In genomic region chr1:153490272-153491051, GRCh38 we compare ENCODE assay signal across 8 cellular contexts. TPM values are rescaled to one million over a fixed set of nuclear protein-coding genes. Genes with fewer than 3 reads are reported as not detected.
A peak's percentile ranks its signal among the peaks of the same experiment; 100 is the strongest.
DNase-seq lines count a peak whose midpoint lies in the region; ATAC-seq, FAIRE-seq and TF ChIP-seq lines count a peak whose summit lies in the region.

No MANE protein-coding gene starts in this region.

- BruUV-seq in OCI-LY7 (replicated peaks; lab: Mats Ljungman, UMichigan): no TSS peak

- H2AFZ ChIP-seq in OCI-LY7 (ENCODE audit: low read length): no peak overlapping the region

- DNase-seq in AG20443 (ENCODE audit: low spot score) (peak; percentile 87), M059J (ENCODE audit: low read depth) (peak; percentile 96), RWPE2 (ENCODE audit: low spot score) (peak; percentile 83), glomerular visceral epithelial cell (ENCODE audit: extremely low spot score) (peak; percentile 31), small intestine (peak; percentile 17), OCI-LY7 (ENCODE audit: low spot score) (no peak), retina (no peak)
- DNase-seq in stimulated activated CD4-positive, alpha-beta T cell treated with anti-CD3 and anti-CD28 coated beads, Interleukin-4, amount 100 ng/mL, for 4 hours: no peak

- CTCF ChIA-PET in OCI-LY7 (lab: Charles Lee; ENCODE audit: unreplicated experiment): no interaction called here

- H3K4me1 ChIP-seq in RWPE2 (ENCODE audit: insufficient read depth, poor library complexity, severe bottlenecking) (peaks cover 27% of the 10 kb centered on the region), small intestine (ENCODE audit: control insufficient read depth in 2 of 2, insufficient read depth in 1 of 2, low read depth in 1 of 2, low read length in 1 of 2) (no peaks in the 10 kb centered on the region), OCI-LY7 (ENCODE audit: insufficient read depth, low read length, poor library complexity, severe bottlenecking) (no peaks in the 10 kb centered on the region)

- no peaks in the 10 kb centered on the region for H3K36me3 ChIP-seq in RWPE2 (ENCODE audit: low read depth)
- no peaks in the 10 kb centered on the region for H3K36me3 ChIP-seq in small intestine (ENCODE audit: control insufficient read depth in 2 of 2, insufficient read depth in 2 of 2, low read length in 2 of 2)
- no peaks in the 10 kb centered on the region for H3K36me3 ChIP-seq in OCI-LY7 (ENCODE audit: insufficient read depth, low read length)

- no peaks in the 10 kb centered on the region for H3K9me2 ChIP-seq in OCI-LY7 (ENCODE audit: insufficient read depth, low read length)

- no peaks in the 10 kb centered on the region for H4K20me1 ChIP-seq in OCI-LY7 (ENCODE audit: insufficient read depth, low read length)

- H3K27me3 ChIP-seq in RWPE2 (ENCODE audit: insufficient read depth, poor library complexity, severe bottlenecking): no peaks in the 10 kb centered on the region
- H3K27me3 ChIP-seq in small intestine (ENCODE audit: control insufficient read depth in 2 of 2, insufficient read depth in 2 of 2, low read length in 2 of 2): no peaks in the 10 kb centered on the region

- H3K9me3 ChIP-seq in RWPE2 (ENCODE audit: severe bottlenecking) (no peaks in the 10 kb centered on the region), small intestine (ENCODE audit: control insufficient read depth, low read depth) (no peaks in the 10 kb centered on the region), OCI-LY7 (ENCODE audit: low read length) (no peaks in the 10 kb centered on the region)

- WGBS in small intestine, 3 donors: 20 to 35% (median 26%) methylated on average over 12 of the region's 12 CpGs

- H3K27ac ChIP-seq in RWPE2 (ENCODE audit: poor library complexity, severe bottlenecking) (peak overlapping the region; percentile 81), small intestine (ENCODE audit: low read depth in 1 of 2, low read length in 1 of 2) (peak overlapping the region in 1 of 2 donors; percentile 78), OCI-LY7 (ENCODE audit: low read depth, low read length, poor library complexity, severe bottlenecking) (no peak overlapping the region)

- H3K79me2 ChIP-seq in OCI-LY7 (ENCODE audit: insufficient read depth, low read depth, low read length): no peaks in the 10 kb centered on the region

- H3K4me2 ChIP-seq in OCI-LY7 (ENCODE audit: low read length): no peak overlapping the region

- H3K4me3 ChIP-seq in RWPE2 (ENCODE audit: severe bottlenecking): no peak overlapping the region
- H3K4me3 ChIP-seq in small intestine (ENCODE audit: low read depth in 1 of 2, low read length in 2 of 2): no peak overlapping the region
- no peak overlapping the region for H3K4me3 ChIP-seq in OCI-LY7 (ENCODE audit: low read depth, low read length, poor library complexity, severe bottlenecking)

- no peak for FAIRE-seq in small intestine (lab: Jason Lieb, UNC)

- POLR2A ChIA-PET in OCI-LY7 (lab: Charles Lee): no interaction called here

- TF ChIP-seq CTCF in RWPE2 (IDR thresholded peaks at IDR 0.05; ENCODE audit: poor library complexity, severe bottlenecking): peak; percentile 18
- TF ChIP-seq CTCF in OCI-LY7 (conservative IDR thresholded peaks at IDR 0.05; ENCODE audit: low read length): no peak

- peak; percentile 85 for ATAC-seq in RWPE2 (ENCODE audit: low read depth)

- intact Hi-C loops in OCI-LY7 (cut with micrococcal nuclease; ENCODE audit: unreplicated experiment): no loop called here

RNA-seq across cellular contexts. Expression of gene S100A7, which starts 30.0 kb away (rescaled TPM):
- total RNA-seq in M059J (2014; rRNA removed; shearing (Covaris generic)): not detected in 2 replicates
- polyA plus RNA-seq in small intestine: not detected
- not detected in 2 replicates for total RNA-seq in OCI-LY7 (2014; rRNA removed; shearing (Covaris generic))
- total RNA-seq in OCI-LY7 (2022): not detected in 2 replicates

RNA-seq across cellular contexts. Expression of gene S100A6, which starts 45.3 kb away (rescaled TPM):
- 526 and 547 TPM in 2 replicates for total RNA-seq in M059J (2014; rRNA removed; shearing (Covaris generic))
- polyA plus RNA-seq in small intestine: 1,000 to 10,000 TPM; 1,645 to 4,929 (median 2,330) TPM
- not detected in 2 replicates for total RNA-seq in OCI-LY7 (2014; rRNA removed; shearing (Covaris generic))
- total RNA-seq in OCI-LY7 (2022): not detected in 2 replicates

RNA-seq across cellular contexts. Expression of gene S100A5, which starts 50.3 kb away (rescaled TPM):
- total RNA-seq in M059J (2014; rRNA removed; shearing (Covaris generic)): not detected in 2 replicates
- under 1 TPM in 1 of 3 donors, not detected in 2; 0.18 TPM for polyA plus RNA-seq in small intestine
- not detected in 2 replicates for total RNA-seq in OCI-LY7 (2014; rRNA removed; shearing (Covaris generic))
- not detected in 2 replicates for total RNA-seq in OCI-LY7 (2022)

RNA-seq across cellular contexts. Expression of gene S100A4, which starts 55.1 kb away (rescaled TPM):
- total RNA-seq in M059J (2014; rRNA removed; shearing (Covaris generic)): 2.9 and 12.3 TPM in 2 replicates
- 100 to 1,000 TPM in 2 of 3 donors, 10 to 100 TPM in 1; 49.6 to 230 (median 108) TPM for polyA plus RNA-seq in small intestine
- 1.6 and 3.6 TPM in 2 replicates for total RNA-seq in OCI-LY7 (2014; rRNA removed; shearing (Covaris generic))
- total RNA-seq in OCI-LY7 (2022): 0.53 and 1.9 TPM in 2 replicates

RNA-seq across cellular contexts. Expression of gene S100A3, which starts 58.6 kb away (rescaled TPM):
- 5.2 and 5.8 TPM in 2 replicates for total RNA-seq in M059J (2014; rRNA removed; shearing (Covaris generic))
- polyA plus RNA-seq in small intestine: 1 to 10 TPM in 2 of 3 donors, not detected in 1; 2.1 to 4.3 TPM
- total RNA-seq in OCI-LY7 (2014; rRNA removed; shearing (Covaris generic)): not detected in 2 replicates
- not detected in 2 replicates for total RNA-seq in OCI-LY7 (2022)

Comparison
In these comparisons a context has a peak if more than half of its experiments do, and no peak if none do; other contexts are left out.
1. DNase-seq: peak in AG20443 (single experiment), M059J (single experiment), RWPE2 (single experiment), glomerular visceral epithelial cell (single experiment) and small intestine (single experiment); none in stimulated activated CD4-positive, alpha-beta T cell treated with anti-CD3 and anti-CD28 coated beads, Interleukin-4, amount 100 ng/mL, for 4 hours (0 of 2), OCI-LY7 (single experiment) and retina (single experiment).
2. RNA of gene S100A6, which starts 45.3 kb away (total RNA-seq): 526 to 547 TPM in M059J; not detected in OCI-LY7; every median in the first group is over 100 times any median in the second.